ENCODE assay signal across 8 cellular contexts in the genomic region with DNA sequence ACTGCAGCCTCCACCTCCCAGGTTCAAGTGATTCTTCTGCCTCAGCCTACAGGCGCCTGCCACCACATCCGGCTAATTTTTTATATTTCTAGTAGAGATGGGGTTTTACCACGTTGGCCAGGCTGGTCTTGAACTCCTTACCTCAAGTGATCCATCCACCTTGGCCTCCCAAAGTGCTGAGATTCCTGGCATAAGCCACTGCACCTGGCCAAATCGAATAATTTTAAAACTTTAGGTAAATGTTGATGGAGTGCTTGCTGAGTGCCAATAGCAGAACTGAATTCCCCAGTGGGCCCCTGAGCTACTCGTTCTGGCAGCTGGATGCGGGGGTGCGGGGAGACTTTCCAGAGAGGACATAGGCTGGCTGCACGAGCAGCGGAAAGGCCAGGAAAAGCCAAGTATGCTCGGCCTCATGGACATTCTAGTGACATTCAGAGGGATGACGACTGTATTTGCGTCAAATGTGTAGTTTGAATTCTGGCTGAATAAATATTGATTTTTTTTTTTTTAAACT. TPM values are rescaled to one million over a fixed set of nuclear protein-coding genes. Genes with fewer than 3 reads are reported as not detected.
DNase-seq lines count a peak whose midpoint lies in the region; ATAC-seq and TF ChIP-seq lines count a peak whose summit lies in the region.
"Had no signal": no experiment of that assay in that cellular context is flagged by ENCODE, and none has a peak within 500 bp of the region (broad histone marks: within the 10 kb centered on the region; RNA-seq: fewer than 3 reads in every experiment).

No MANE protein-coding gene starts in this region.

- no peak overlapping the region for H2BK120ac ChIP-seq in mesendoderm (ENCODE audit: low read depth, low read length)

- H3K27ac Mint-ChIP-seq in activated naive CD8-positive, alpha-beta T cell treated with anti-CD3 and anti-CD28 coated beads, Interleukin-2, amount 10 ng/mL, durations not matched to agents 7 days and 5 days, result peak overlapping the region; percentile 70
- peak overlapping the region; percentile 87 to 96 for H3K27ac Mint-ChIP-seq in stimulated activated naive CD8-positive, alpha-beta T cell treated with anti-CD3 and anti-CD28 coated beads, Interleukin-15, amount 100 ng/mL, for 72 hours
- no peak overlapping the region for H3K27ac Mint-ChIP-seq in type B pancreatic cell

- WGBS in mesendoderm (ENCODE audit: extremely low coverage, insufficient coverage, low lambda C conversion rate), result no CpG with 5 or more reads among the region's 12 CpGs

- no peaks in the 10 kb centered on the region for H3K79me2 ChIP-seq in mesendoderm (ENCODE audit: control insufficient read depth, insufficient read depth, low read length)

- H3K4ac ChIP-seq in mesendoderm (ENCODE audit: low read depth, low read length), result no peak overlapping the region

- H3K27me3 Mint-ChIP-seq in activated naive CD8-positive, alpha-beta T cell treated with anti-CD3 and anti-CD28 coated beads, Interleukin-2, amount 10 ng/mL, durations not matched to agents 7 days and 5 days, result no peaks in the 10 kb centered on the region
- no peaks in the 10 kb centered on the region for H3K27me3 Mint-ChIP-seq in stimulated activated naive CD8-positive, alpha-beta T cell treated with anti-CD3 and anti-CD28 coated beads, Interleukin-15, amount 100 ng/mL, for 72 hours
- H3K27me3 Mint-ChIP-seq in type B pancreatic cell, result no peaks in the 10 kb centered on the region

- no peak overlapping the region for H2BK15ac ChIP-seq in mesendoderm (replicated peaks; ENCODE audit: low read depth)

- peaks cover 31% of the 10 kb centered on the region for H3K36me3 Mint-ChIP-seq in activated naive CD8-positive, alpha-beta T cell treated with anti-CD3 and anti-CD28 coated beads, Interleukin-2, amount 10 ng/mL, durations not matched to agents 7 days and 5 days
- H3K36me3 Mint-ChIP-seq in type B pancreatic cell, result peaks cover 11% of the 10 kb centered on the region

- H3K9ac ChIP-seq in mesendoderm (ENCODE audit: low read length), result no peak overlapping the region

- no peak overlapping the region for H3K18ac ChIP-seq in mesendoderm (ENCODE audit: low read length)

- TF ChIP-seq CTCF in type B pancreatic cell (conservative IDR thresholded peaks at IDR 0.05), result no peak

- no peak overlapping the region for H3K4me2 ChIP-seq in mesendoderm (ENCODE audit: low read length)

- H3K4me1 ChIP-seq in mesendoderm (ENCODE audit: control insufficient read depth, low read depth, low read length), result no peaks in the 10 kb centered on the region

- no peak overlapping the region for H3K4me3 ChIP-seq in mesendoderm (ENCODE audit: low read length)

- intact Hi-C loops in left colon (cut with DNase I, micrococcal nuclease), result no loop called here

- no peak overlapping the region for H2BK5ac ChIP-seq in mesendoderm (ENCODE audit: low read length)

- no peak overlapping the region for H3K23ac ChIP-seq in mesendoderm (ENCODE audit: low read length)

- POLR2A ChIA-PET in activated naive CD8-positive, alpha-beta T cell treated with anti-CD3 and anti-CD28 coated beads, Interleukin-2, amount 10 ng/mL, durations not matched to agents 7 days and 5 days (lab: Charles Lee), result interaction anchor here (0.6 to 3.6 kb wide), 10 partner anchors 8 to 132 kb away, joined by 3 to 38 read pairs (median 7); partner anchors contain the start of genes C8G, CLIC3, FBXW5 and TRAF2

- H3K9me3 Mint-ChIP-seq in activated naive CD8-positive, alpha-beta T cell treated with anti-CD3 and anti-CD28 coated beads, Interleukin-2, amount 10 ng/mL, durations not matched to agents 7 days and 5 days, result no peaks in the 10 kb centered on the region
- no peaks in the 10 kb centered on the region for H3K9me3 Mint-ChIP-seq in stimulated activated naive CD8-positive, alpha-beta T cell treated with anti-CD3 and anti-CD28 coated beads, Interleukin-15, amount 100 ng/mL, for 72 hours
- H3K9me3 Mint-ChIP-seq in type B pancreatic cell, result no peaks in the 10 kb centered on the region

- no peak for ATAC-seq in activated naive CD8-positive, alpha-beta T cell treated with anti-CD3 and anti-CD28 coated beads, Interleukin-2, amount 10 ng/mL, durations not matched to agents 7 days and 5 days (ENCODE audit: low read depth)
- peak; percentile 7 for ATAC-seq in left colon
- ATAC-seq in stimulated activated naive CD8-positive, alpha-beta T cell treated with anti-CD3 and anti-CD28 coated beads, Interleukin-15, amount 100 ng/mL, for 72 hours, result no peak

- no peak overlapping the region for H3K4me3 Mint-ChIP-seq in activated naive CD8-positive, alpha-beta T cell treated with anti-CD3 and anti-CD28 coated beads, Interleukin-2, amount 10 ng/mL, durations not matched to agents 7 days and 5 days
- H3K4me3 Mint-ChIP-seq in stimulated activated naive CD8-positive, alpha-beta T cell treated with anti-CD3 and anti-CD28 coated beads, Interleukin-15, amount 100 ng/mL, for 72 hours, result no peak overlapping the region
- no peak overlapping the region for H3K4me3 Mint-ChIP-seq in type B pancreatic cell

- peaks cover 33% of the 10 kb centered on the region for H3K4me1 Mint-ChIP-seq in activated naive CD8-positive, alpha-beta T cell treated with anti-CD3 and anti-CD28 coated beads, Interleukin-2, amount 10 ng/mL, durations not matched to agents 7 days and 5 days
- H3K4me1 Mint-ChIP-seq in stimulated activated naive CD8-positive, alpha-beta T cell treated with anti-CD3 and anti-CD28 coated beads, Interleukin-15, amount 100 ng/mL, for 72 hours, result peaks cover 72% of the 10 kb centered on the region
- no peaks in the 10 kb centered on the region for H3K4me1 Mint-ChIP-seq in type B pancreatic cell (ENCODE audit: unreplicated experiment)

- peaks cover 9% of the 10 kb centered on the region for H3K36me3 ChIP-seq in mesendoderm (ENCODE audit: control insufficient read depth, insufficient read depth, low read length)

- H4K5ac ChIP-seq in mesendoderm (ENCODE audit: low read length), result no peak overlapping the region

- DNase-seq in NCI-H774 (lab: John Stamatoyannopoulos, UW) (peak; percentile 33), left colon (peak in 1 of 2 donors; percentile 53), mesendoderm (no peak), type B pancreatic cell (ENCODE audit: extremely low spot score, unreplicated experiment) (no peak), AML-193 (lab: John Stamatoyannopoulos, UW) (no peak)
- no peak for DNase-seq in activated naive CD8-positive, alpha-beta T cell treated with anti-CD3 and anti-CD28 coated beads, Interleukin-2, amount 10 ng/mL, durations not matched to agents 7 days and 5 days
- DNase-seq in stimulated activated naive CD8-positive, alpha-beta T cell treated with anti-CD3 and anti-CD28 coated beads, Interleukin-15, amount 100 ng/mL, for 72 hours, result no peak
- DNase-seq: NCI-H2227 treated with DMSO at 0.1 percent for 48 hours had no signal

- no peak overlapping the region for H4K8ac ChIP-seq in mesendoderm (ENCODE audit: low read depth, low read length)

- H3K27me3 ChIP-seq in mesendoderm (ENCODE audit: insufficient read depth, low read length, poor library complexity), result no peaks in the 10 kb centered on the region

- no peak overlapping the region for H3K56ac ChIP-seq in mesendoderm (ENCODE audit: low read length)

- H2AK5ac ChIP-seq in mesendoderm (ENCODE audit: low read length), result no peak overlapping the region

- no peaks in the 10 kb centered on the region for H3K79me1 ChIP-seq in mesendoderm (ENCODE audit: low read length)

- H3K27ac ChIP-seq in mesendoderm (ENCODE audit: low read depth, low read length), result no peak overlapping the region

RNA-seq across cellular contexts. Expression of gene TRAF2, which starts 16.8 kb away (rescaled TPM):
- total RNA-seq in activated naive CD8-positive, alpha-beta T cell treated with anti-CD3 and anti-CD28 coated beads, Interleukin-2, amount 10 ng/mL, durations not matched to agents 7 days and 5 days, result 10 to 100 TPM; 44.0 to 52.1 TPM
- 10 to 100 TPM; 23.7 to 25.3 TPM for total RNA-seq in left colon
- 16.3 TPM for polyA plus RNA-seq in mesendoderm (2013, experiment 1 of 2)
- polyA plus RNA-seq in mesendoderm (2013, experiment 2 of 2), result 16.3 TPM
- 19.4 and 22.3 TPM in 2 replicates for total RNA-seq in type B pancreatic cell (ENCODE audit: low replicate concordance)

RNA-seq across cellular contexts. Expression of gene EDF1, which starts 37.0 kb away (rescaled TPM):
- 100 to 1,000 TPM; 289 to 297 TPM for total RNA-seq in activated naive CD8-positive, alpha-beta T cell treated with anti-CD3 and anti-CD28 coated beads, Interleukin-2, amount 10 ng/mL, durations not matched to agents 7 days and 5 days
- total RNA-seq in left colon (100 to 1,000 TPM; 434 to 466 TPM), type B pancreatic cell (ENCODE audit: low replicate concordance) (324 and 342 TPM in 2 replicates)
- polyA plus RNA-seq in mesendoderm (2013, experiment 1 of 2), result 332 TPM
- polyA plus RNA-seq in mesendoderm (2013, experiment 2 of 2), result 344 TPM

RNA-seq across cellular contexts. Expression of gene FBXW5, which starts 41.4 kb away (rescaled TPM):
- total RNA-seq in activated naive CD8-positive, alpha-beta T cell treated with anti-CD3 and anti-CD28 coated beads, Interleukin-2, amount 10 ng/mL, durations not matched to agents 7 days and 5 days, result 100 to 1,000 TPM; 103 to 104 TPM
- total RNA-seq in left colon, result 100 to 1,000 TPM; 167 to 195 TPM
- 25.8 TPM for polyA plus RNA-seq in mesendoderm (2013, experiment 1 of 2)
- polyA plus RNA-seq in mesendoderm (2013, experiment 2 of 2), result 26.2 TPM
- 82.8 and 110 TPM in 2 replicates for total RNA-seq in type B pancreatic cell (ENCODE audit: low replicate concordance)

RNA-seq across cellular contexts. Expression of gene C8G, which starts 41.9 kb away (rescaled TPM):
- 1 to 10 TPM; 1.5 to 3.6 TPM for total RNA-seq in activated naive CD8-positive, alpha-beta T cell treated with anti-CD3 and anti-CD28 coated beads, Interleukin-2, amount 10 ng/mL, durations not matched to agents 7 days and 5 days
- total RNA-seq in left colon (1 to 10 TPM; 3.9 to 8.3 TPM), type B pancreatic cell (ENCODE audit: low replicate concordance) (2.8 and 4.1 TPM in 2 replicates)
- 0.51 TPM for polyA plus RNA-seq in mesendoderm (2013, experiment 1 of 2)
- 0.31 TPM for polyA plus RNA-seq in mesendoderm (2013, experiment 2 of 2)

RNA-seq across cellular contexts. Expression of gene LCN12, which starts 49.0 kb away (rescaled TPM):
- 1 to 10 TPM in 1 of 2 experiments, under 1 TPM in 1; 0.91 to 1.1 TPM for total RNA-seq in activated naive CD8-positive, alpha-beta T cell treated with anti-CD3 and anti-CD28 coated beads, Interleukin-2, amount 10 ng/mL, durations not matched to agents 7 days and 5 days
- total RNA-seq in left colon (10 to 100 TPM in 1 of 2 donors, 1 to 10 TPM in 1; 8.5 to 10.2 TPM), type B pancreatic cell (ENCODE audit: low replicate concordance) (7.9 and 8.3 TPM in 2 replicates)
- 0.13 TPM for polyA plus RNA-seq in mesendoderm (2013, experiment 1 of 2)
- 0.10 TPM for polyA plus RNA-seq in mesendoderm (2013, experiment 2 of 2)
